12 cellular contexts compared by ENCODE assay signal in genomic region chr4:1031956-1032795, GRCh38. TPM values are rescaled to one million over a fixed set of nuclear protein-coding genes. Genes with fewer than 3 reads are reported as not detected.
DNase-seq lines count a peak whose midpoint lies in the region; ATAC-seq and TF ChIP-seq lines count a peak whose summit lies in the region.
"Had no signal": no experiment of that assay in that cellular context is flagged by ENCODE, and none has a peak within 500 bp of the region (broad histone marks: within the 10 kb centered on the region; RNA-seq: fewer than 3 reads in every experiment).

No MANE protein-coding gene starts in this region.

- peak; percentile 54 for ATAC-seq in PC-3
- ATAC-seq: lower lobe of right lung; stimulated activated naive CD8-positive, alpha-beta T cell treated with anti-CD3 and anti-CD28 coated beads, Interleukin-15, amount 100 ng/mL, for 72 hours had no signal

- H3K27me3 Mint-ChIP-seq in T-helper 2 cell treated with Interferon-gamma antibody and Interleukin-4, amounts not matched to agents 5 μg/mL and 100 μg/mL, for 36 hours (ENCODE audit: low read depth): no peaks in the 10 kb centered on the region
- peaks cover 0 to 2% (median 1%) of the 10 kb centered on the region in 3 donors for H3K27me3 Mint-ChIP-seq in immature natural killer cell (ENCODE audit: low read depth in 3 of 3)

- no peak overlapping the region for H3K27ac ChIP-seq in BLaER1 treated with 17β-estradiol and CSF1 and Interleukin-3, amounts not matched to agents 10 nM and 100 nM
- H3K27ac ChIP-seq in PC-3 (ENCODE audit: low read length): no peak overlapping the region
- H3K27ac ChIP-seq: lower lobe of right lung had no signal

- no peaks in the 10 kb centered on the region for H3K9me2 ChIP-seq in PC-3 (replicated peaks; ENCODE audit: low read length)

- no peaks in the 10 kb centered on the region for H3K36me3 Mint-ChIP-seq in T-helper 2 cell treated with Interferon-gamma antibody and Interleukin-4, amounts not matched to agents 5 μg/mL and 100 μg/mL, for 36 hours (ENCODE audit: low read depth)
- H3K36me3 Mint-ChIP-seq in immature natural killer cell: no peaks in the 10 kb centered on the region

- H3K4me3 ChIP-seq in BLaER1 treated with 17β-estradiol and CSF1 and Interleukin-3, amounts not matched to agents 10 nM and 100 nM: no peak overlapping the region
- no peak overlapping the region for H3K4me3 ChIP-seq in GM06990 (replicated peaks; ENCODE audit: low read depth, low read length)
- H3K4me3 ChIP-seq in PC-3 (ENCODE audit: low read length): no peak overlapping the region
- H3K4me3 ChIP-seq: lower lobe of right lung had no signal

- BruUV-seq in PC-3 (replicated peaks; lab: Mats Ljungman, UMichigan): no TSS peak

- H3K9ac ChIP-seq in BLaER1 treated with 17β-estradiol and CSF1 and Interleukin-3, amounts not matched to agents 10 nM and 100 nM: no peak overlapping the region
- H3K9ac ChIP-seq in PC-3 (ENCODE audit: low read length): no peak overlapping the region

- H3K4me3 Mint-ChIP-seq in T-helper 2 cell treated with Interferon-gamma antibody and Interleukin-4, amounts not matched to agents 5 μg/mL and 100 μg/mL, for 36 hours: no peak overlapping the region
- H3K4me3 Mint-ChIP-seq in immature natural killer cell: no peak overlapping the region
- H3K4me3 Mint-ChIP-seq: stimulated activated naive CD8-positive, alpha-beta T cell treated with anti-CD3 and anti-CD28 coated beads, Interleukin-15, amount 100 ng/mL, for 72 hours had no signal

- H3K4me2 ChIP-seq in BLaER1 treated with 17β-estradiol and CSF1 and Interleukin-3, amounts not matched to agents 10 nM and 100 nM: peak overlapping the region in 8 of 11 experiments; percentile 21 to 64 (median 51); a peak in 15 of 22 replicates
- no peak overlapping the region for H3K4me2 ChIP-seq in PC-3 (ENCODE audit: low read length)

- no peaks in the 10 kb centered on the region for H3F3A ChIP-seq in PC-3 (ENCODE audit: low read length, unreplicated experiment)

- H3K27me3 ChIP-seq in BLaER1 treated with 17β-estradiol and CSF1 and Interleukin-3, amounts not matched to agents 10 nM and 100 nM: peaks cover 38 to 53% (median 41%) of the 10 kb centered on the region in 11 experiments
- H3K27me3 ChIP-seq in GM06990 (replicated peaks; ENCODE audit: control insufficient read depth, insufficient read depth, low read length) (no peaks in the 10 kb centered on the region; the same call in 1 of the 2 replicates), PC-3 (ENCODE audit: low read length) (no peaks in the 10 kb centered on the region)

- H3K79me2 ChIP-seq in PC-3 (ENCODE audit: low read length): no peaks in the 10 kb centered on the region

- H4K20me1 ChIP-seq in BLaER1 treated with 17β-estradiol and CSF1 and Interleukin-3, amounts not matched to agents 10 nM and 100 nM: peaks cover 0 to 61% (median 21%) of the 10 kb centered on the region in 11 experiments; a peak in 15 of 22 replicates
- no peaks in the 10 kb centered on the region for H4K20me1 ChIP-seq in PC-3 (ENCODE audit: low read length)

- intact Hi-C loops in PC-3 (cut with micrococcal nuclease): no loop called here

- DNase-seq in GM06990 (ENCODE audit: extremely low read depth, insufficient read length) (no peak), PC-3 (peak; percentile 34), germinal center (ENCODE audit: low spot score) (peak; percentile 48), immature natural killer cell (no peak), kidney glomerular epithelial cell (lab: John Stamatoyannopoulos, UW) (no peak)
- no peak for DNase-seq in T-helper 2 cell treated with Interferon-gamma antibody and Interleukin-4, amounts not matched to agents 5 μg/mL and 100 μg/mL, for 36 hours (ENCODE audit: low spot score)
- DNase-seq: activated T-cell treated with anti-CD3 and anti-CD28 coated beads for 4 hours; Caco-2; lower lobe of right lung; NCI-H526 treated with DMSO at 0.1 percent for 48 hours; stimulated activated naive CD8-positive, alpha-beta T cell treated with anti-CD3 and anti-CD28 coated beads, Interleukin-15, amount 100 ng/mL, for 72 hours had no signal

- H3K4me1 ChIP-seq in BLaER1 treated with 17β-estradiol and CSF1 and Interleukin-3, amounts not matched to agents 10 nM and 100 nM: peaks cover 21 to 60% (median 45%) of the 10 kb centered on the region in 10 experiments
- H3K4me1 ChIP-seq in PC-3 (ENCODE audit: insufficient read depth, low read length): no peaks in the 10 kb centered on the region; the same call in 1 of the 2 replicates
- H3K4me1 ChIP-seq: Caco-2 had no signal

- no peaks in the 10 kb centered on the region for H3K4me1 Mint-ChIP-seq in T-helper 2 cell treated with Interferon-gamma antibody and Interleukin-4, amounts not matched to agents 5 μg/mL and 100 μg/mL, for 36 hours (ENCODE audit: low read depth)
- no peaks in the 10 kb centered on the region for H3K4me1 Mint-ChIP-seq in immature natural killer cell
- H3K4me1 Mint-ChIP-seq: stimulated activated naive CD8-positive, alpha-beta T cell treated with anti-CD3 and anti-CD28 coated beads, Interleukin-15, amount 100 ng/mL, for 72 hours had no signal

- CTCF ChIA-PET in PC-3 (lab: Charles Lee): no interaction called here

- no peaks in the 10 kb centered on the region for H3K9me3 Mint-ChIP-seq in T-helper 2 cell treated with Interferon-gamma antibody and Interleukin-4, amounts not matched to agents 5 μg/mL and 100 μg/mL, for 36 hours
- H3K9me3 Mint-ChIP-seq in immature natural killer cell: no peaks in the 10 kb centered on the region
- H3K9me3 Mint-ChIP-seq: stimulated activated naive CD8-positive, alpha-beta T cell treated with anti-CD3 and anti-CD28 coated beads, Interleukin-15, amount 100 ng/mL, for 72 hours had no signal

- H3K36me3 ChIP-seq in BLaER1 treated with 17β-estradiol and CSF1 and Interleukin-3, amounts not matched to agents 10 nM and 100 nM: no peaks in the 10 kb centered on the region
- H3K36me3 ChIP-seq in GM06990 (ENCODE audit: control insufficient read depth, insufficient read depth, low read length): no peaks in the 10 kb centered on the region
- H3K36me3 ChIP-seq in PC-3 (ENCODE audit: low read depth, low read length): no peaks in the 10 kb centered on the region
- H3K36me3 ChIP-seq: lower lobe of right lung had no signal

- H3K9me3 ChIP-seq in BLaER1 treated with 17β-estradiol and CSF1 and Interleukin-3, amounts not matched to agents 10 nM and 100 nM (replicated peaks in 1 of 11): no peaks in the 10 kb centered on the region
- H3K9me3 ChIP-seq in PC-3 (ENCODE audit: low read length): no peaks in the 10 kb centered on the region
- H3K9me3 ChIP-seq: Caco-2, lower lobe of right lung had no signal

- no peak overlapping the region for H3K27ac Mint-ChIP-seq in T-helper 2 cell treated with Interferon-gamma antibody and Interleukin-4, amounts not matched to agents 5 μg/mL and 100 μg/mL, for 36 hours
- H3K27ac Mint-ChIP-seq in immature natural killer cell: no peak overlapping the region

- TF ChIP-seq CTCF in GM06990 (IDR thresholded peaks at IDR 0.05; ENCODE audit: insufficient read depth, low read length, poor library complexity, severe bottlenecking): peak; percentile 20
- peak; percentile 39; the same call in 1 of the 2 replicates for TF ChIP-seq CTCF in PC-3 (conservative IDR thresholded peaks at IDR 0.05; ENCODE audit: low read depth, low read length)

- POLR2A ChIA-PET in PC-3 (lab: Charles Lee; ENCODE audit: unreplicated experiment): no interaction called here

- H2AFZ ChIP-seq in PC-3 (ENCODE audit: low read length): no peak overlapping the region

RNA-seq across cellular contexts. Expression of gene FGFRL1, which starts 20.8 kb away (rescaled TPM):
- 31.2 and 42.6 TPM in 2 replicates for total RNA-seq in PC-3 (2014; rRNA removed)
- under 1 TPM in 2 of 3 donors, not detected in 1; 0.19 to 0.30 TPM for polyA plus RNA-seq in immature natural killer cell

RNA-seq across cellular contexts. Expression of gene SLC26A1, which starts 39.0 kb away (rescaled TPM):
- 0.52 TPM in 1 of 2 replicates, not detected in the other for total RNA-seq in PC-3 (2014; rRNA removed)
- under 1 TPM in 2 of 3 donors, not detected in 1; 0.52 to 0.77 TPM for polyA plus RNA-seq in immature natural killer cell

RNA-seq across cellular contexts. Expression of gene IDUA, which starts 45.3 kb away (rescaled TPM):
- 10.1 and 10.3 TPM in 2 replicates for total RNA-seq in PC-3 (2014; rRNA removed)
- 10 to 100 TPM in 1 of 3 donors, 1 to 10 TPM in 2; 5.6 to 12.2 (median 6.3) TPM for polyA plus RNA-seq in immature natural killer cell

RNA-seq across cellular contexts. Expression of gene DGKQ, which starts 58.8 kb away (rescaled TPM):
- total RNA-seq in PC-3 (2014; rRNA removed): 14.2 and 23.5 TPM in 2 replicates
- polyA plus RNA-seq in immature natural killer cell: 10 to 100 TPM; 12.1 to 24.0 (median 14.0) TPM

Comparison
In these comparisons a context has a peak if more than half of its experiments do, and no peak if none do; other contexts are left out.
1. DNase-seq: peak in PC-3 (single experiment) and germinal center (single experiment); none in GM06990 (single experiment), T-helper 2 cell treated with Interferon-gamma antibody and Interleukin-4, amounts not matched to agents 5 μg/mL and 100 μg/mL, for 36 hours (single experiment), immature natural killer cell (0 of 3) and kidney glomerular epithelial cell (single experiment).